ENCODE assay signal across 8 cellular contexts in the genomic region with DNA sequence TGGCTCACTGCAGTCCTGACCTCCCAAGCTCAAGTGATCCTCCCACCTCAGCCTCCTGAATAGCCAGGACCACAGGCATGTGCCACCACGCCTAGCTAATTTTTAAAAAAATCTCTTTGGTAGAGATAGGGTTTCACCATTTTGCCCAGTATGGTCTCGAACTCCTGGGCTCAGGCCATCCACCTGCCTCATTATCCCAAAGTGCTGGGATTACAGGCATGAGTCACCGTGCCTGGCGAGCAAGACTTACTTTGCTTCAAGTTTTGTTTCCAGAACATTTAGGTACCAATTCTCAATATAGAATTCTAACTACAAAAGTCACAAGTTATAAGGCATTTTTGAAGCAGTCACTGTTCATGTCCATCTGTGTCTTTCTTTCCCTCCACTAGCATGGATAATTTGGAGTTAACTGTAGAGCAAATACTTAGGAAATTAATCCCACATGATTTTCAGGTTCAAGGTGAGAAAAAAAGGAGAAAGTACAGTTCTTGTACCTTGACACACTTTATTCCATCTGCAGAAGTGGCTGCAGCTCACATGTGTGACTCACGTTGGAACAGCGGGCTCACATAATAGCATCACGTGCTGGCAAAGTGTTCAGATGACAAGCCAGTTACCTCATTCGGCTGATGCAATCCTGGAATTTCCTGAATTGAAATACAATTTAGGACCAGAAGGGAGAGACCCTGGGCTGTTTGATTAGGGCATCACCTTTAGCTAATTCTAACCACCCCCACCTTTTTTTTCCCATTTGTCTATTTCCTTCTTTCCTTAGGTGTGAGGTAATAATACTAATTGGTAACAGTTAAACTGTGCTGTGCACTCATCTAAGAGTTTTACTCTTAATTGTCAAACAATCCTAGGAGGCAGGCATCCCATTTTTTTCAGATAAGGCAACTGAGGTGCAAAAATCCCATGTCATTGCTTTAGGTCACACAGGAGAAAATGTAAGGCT. TPM values are rescaled to one million over a fixed set of nuclear protein-coding genes. Genes with fewer than 3 reads are reported as not detected.
DNase-seq lines count a peak whose midpoint lies in the region; ATAC-seq and TF ChIP-seq lines count a peak whose summit lies in the region.

No MANE protein-coding gene starts in this region.

- H3K27me3 Mint-ChIP-seq in H9 (ENCODE audit: low read depth) = no peaks in the 10 kb centered on the region; the same call in 1 of the 2 replicates

- no peaks in the 10 kb centered on the region for H3K23me2 ChIP-seq in H9 (ENCODE audit: insufficient read length, low read depth, low read length, poor library complexity, severe bottlenecking)

- no peak overlapping the region for H3K14ac ChIP-seq in H9 (ENCODE audit: insufficient read depth, low read length)

- H2BK120ac ChIP-seq in H9 (ENCODE audit: low read depth, low read length, poor library complexity, severe bottlenecking) = no peak overlapping the region

- no peak overlapping the region for H3K23ac ChIP-seq in H9 (ENCODE audit: insufficient read length, low read depth, low read length)

- TF ChIP-seq CTCF in H9 (conservative IDR thresholded peaks at IDR 0.05) = no peak
- TF ChIP-seq CTCF in fibroblast of villous mesenchyme (IDR thresholded peaks at IDR 0.05; ENCODE audit: insufficient read depth, low read depth, low read length) = no peak

- H2AK5ac ChIP-seq in H9 (ENCODE audit: insufficient read length, low read length) = no peak overlapping the region

- no peak overlapping the region for H3T11ph ChIP-seq in H9 (ENCODE audit: low read length)

- no peak overlapping the region for H3K18ac ChIP-seq in H9 (ENCODE audit: insufficient read length, low read depth, low read length)

- H3K9me3 Mint-ChIP-seq in H9 = no peaks in the 10 kb centered on the region

- no peak overlapping the region for H2BK15ac ChIP-seq in H9 (ENCODE audit: low read depth, low read length)

- no peak overlapping the region for H3K56ac ChIP-seq in H9 (ENCODE audit: insufficient read length, low read depth, low read length)

- no peak overlapping the region for H3K4me3 ChIP-seq in fibroblast of villous mesenchyme (ENCODE audit: low read depth, low read length)

- in situ Hi-C loops in ACHN (cut with HindIII; ENCODE audit: low pct_ligation_motif_present, low pct_unique_long_range_greater_than_20kb, low sequenced_read_pairs) = no loop called here

- no peak overlapping the region for H2BK20ac ChIP-seq in H9 (ENCODE audit: low read depth, low read length, poor library complexity, severe bottlenecking)

- peaks cover 4% of the 10 kb centered on the region; the same call in 1 of the 2 replicates for H3K4me1 ChIP-seq in H9 (ENCODE audit: insufficient read depth, low read length)

- no peak overlapping the region for H4K91ac ChIP-seq in H9 (ENCODE audit: insufficient read length, low read depth, low read length)

- peak; percentile 94 for DNase-seq in ACHN
- peak; percentile 38 for DNase-seq in H9
- DNase-seq in SHP77 treated with DMSO at 0.1 percent for 48 hours (lab: John Stamatoyannopoulos, UW) = peak; percentile 20
- DNase-seq in fibroblast of villous mesenchyme (ENCODE audit: low read depth) = peak; percentile 94
- peak; percentile 86 for DNase-seq in pulmonary artery endothelial cell (ENCODE audit: low read depth, low spot score)

- H2AFZ ChIP-seq in H9 (ENCODE audit: low read length) = no peak overlapping the region

- H3K27ac Mint-ChIP-seq in H9 = peak overlapping the region in 1 of 3 experiments; percentile 63; a peak in 1 of 7 replicates

- H3K4ac ChIP-seq in H9 (ENCODE audit: low read depth, low read length) = no peak overlapping the region

- peaks cover 17 to 21% of the 10 kb centered on the region in 2 experiments for H3K4me1 Mint-ChIP-seq in H9

- H3K36me3 Mint-ChIP-seq in H9 (ENCODE audit: insufficient read depth in 1 of 3, low read depth in 3 of 3) = no peaks in the 10 kb centered on the region

- no peaks in the 10 kb centered on the region for H3K79me2 ChIP-seq in H9 (ENCODE audit: insufficient read depth, low read length)

- no peak overlapping the region for H3K4me3 Mint-ChIP-seq in H9

- no peak overlapping the region for H3K27ac ChIP-seq in H9 (ENCODE audit: insufficient read length, low read depth, low read length)

- H4K5ac ChIP-seq in H9 (ENCODE audit: insufficient read length, low read depth, low read length) = no peak overlapping the region

- no CpG with 5 or more reads among the region's 8 CpGs for WGBS in H9 (ENCODE audit: extremely low coverage, insufficient read length, low lambda C conversion rate)

- no peaks in the 10 kb centered on the region for H3K27me3 ChIP-seq in H9 (ENCODE audit: insufficient read depth, low read length)

- H4K8ac ChIP-seq in H9 (replicated peaks; ENCODE audit: insufficient read length, low read depth, low read length) = no peak overlapping the region

- H3K9me3 ChIP-seq in H9 (ENCODE audit: control insufficient read depth, low read depth, low read length) = no peaks in the 10 kb centered on the region

- no peak for ATAC-seq in GM19455 (IDR thresholded peaks at IDR 0.05; ENCODE audit: unreplicated experiment)
- ATAC-seq in GM18867 (IDR thresholded peaks at IDR 0.05; ENCODE audit: unreplicated experiment) = no peak
- no peak for ATAC-seq in GM19395 (IDR thresholded peaks at IDR 0.05; ENCODE audit: unreplicated experiment)

- H3K9ac ChIP-seq in H9 (ENCODE audit: extremely low read depth, insufficient read length, low read length) = no peak overlapping the region

- no peak overlapping the region for H2BK5ac ChIP-seq in H9 (ENCODE audit: insufficient read length, low read length)

- no peaks in the 10 kb centered on the region for H4K20me1 ChIP-seq in H9 (ENCODE audit: control insufficient read depth, insufficient read depth, insufficient read length)

- H3K4me2 ChIP-seq in H9 (ENCODE audit: insufficient read depth, insufficient read length, low read length) = no peak overlapping the region

- no peak overlapping the region for H2BK12ac ChIP-seq in H9 (ENCODE audit: insufficient read length, low read depth, low read length)

- no peaks in the 10 kb centered on the region for H3K79me1 ChIP-seq in H9 (ENCODE audit: insufficient read depth, low read depth, low read length, poor library complexity, severe bottlenecking)

RNA-seq across cellular contexts. Expression of a gene that starts 46.9 kb away (rescaled TPM):
- 9.3 and 9.6 TPM in 2 replicates for total RNA-seq in H9 (2021)
- 29.6 and 45.3 TPM in 2 replicates for total RNA-seq in fibroblast of villous mesenchyme
- 32.8 and 47.2 TPM in 2 replicates for total RNA-seq in pulmonary artery endothelial cell

Comparison
In these comparisons a context has a peak if more than half of its experiments do, and no peak if none do; other contexts are left out.
1. DNase-seq: peak in every context shown above with its lines; median percentile 94 in ACHN; 94 in fibroblast of villous mesenchyme; 86 in pulmonary artery endothelial cell; 38 in H9; 20 in SHP77 treated with DMSO at 0.1 percent for 48 hours.